Comparison of ENCODE assay signal across 1 cellular context in genomic region chr4:153335665-153336064, GRCh38.
TF ChIP-seq lines count a peak whose summit lies in the region.

No MANE protein-coding gene starts in this region.

TF ChIP-seq in WTC11, 78 proteins besides CTCF, POLR2A, EP300 and RAD21 (continued from another document):
- TF ChIP-seq ZNF281 (CRISPR knock-in tag; IDR thresholded peaks at IDR 0.05) (no peak), ATF6 (CRISPR knock-in tag; IDR thresholded peaks at IDR 0.05) (no peak), MLX (CRISPR knock-in tag; IDR thresholded peaks at IDR 0.05) (no peak), SMAD4 (CRISPR knock-in tag; IDR thresholded peaks at IDR 0.05) (no peak), NFYB (CRISPR knock-in tag; conservative IDR thresholded peaks at IDR 0.05; ENCODE audit: low read depth) (no peak), ZBTB43 (CRISPR knock-in tag; IDR thresholded peaks at IDR 0.05) (no peak), TP53 (CRISPR knock-in tag; IDR thresholded peaks at IDR 0.05) (no peak), AFF4 (CRISPR knock-in tag; IDR thresholded peaks at IDR 0.05; ENCODE audit: borderline replicate concordance) (no peak), PREB (CRISPR knock-in tag; IDR thresholded peaks at IDR 0.05; ENCODE audit: borderline replicate concordance) (no peak), NR2C2 (CRISPR knock-in tag; IDR thresholded peaks at IDR 0.05) (no peak)
